Comparison of ENCODE assay signal across 8 cellular contexts in the genomic region with DNA sequence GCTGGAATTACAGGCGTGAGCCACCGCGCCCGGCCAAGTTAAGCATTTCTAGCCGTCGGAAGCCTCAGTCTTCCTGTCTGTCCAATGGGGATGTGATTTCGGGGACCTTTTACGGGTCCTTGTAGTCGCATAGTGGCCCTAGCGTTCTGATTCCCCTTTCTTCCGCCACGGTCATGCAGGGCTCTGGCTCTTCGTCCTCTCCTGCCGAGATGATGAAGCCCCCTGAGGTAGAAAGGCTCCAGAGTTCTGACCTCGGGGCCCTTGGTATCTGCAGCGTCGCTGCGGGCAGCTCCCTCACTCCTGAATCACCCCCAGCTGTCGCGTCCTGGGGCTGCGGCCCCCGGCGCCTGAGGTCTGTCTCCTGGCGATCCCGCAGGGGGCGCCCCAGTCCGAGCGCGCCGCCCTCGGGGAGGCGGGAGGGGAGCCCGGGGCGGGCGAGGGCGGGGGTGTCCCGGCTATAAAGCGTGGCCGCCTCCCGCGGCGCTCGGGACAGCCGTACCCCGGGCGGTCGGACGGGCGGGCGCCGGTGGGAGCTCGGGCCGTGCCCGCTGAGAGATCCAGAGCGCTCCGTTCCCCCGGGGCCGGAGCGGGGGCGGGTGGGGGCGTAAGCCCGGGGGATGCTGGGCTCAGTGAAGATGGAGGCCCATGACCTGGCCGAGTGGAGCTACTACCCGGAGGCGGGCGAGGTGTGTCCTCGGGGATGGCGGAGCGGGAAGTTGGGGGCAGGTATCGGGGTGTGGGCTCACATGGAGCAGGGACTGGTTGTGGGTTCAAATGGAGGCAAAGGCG. TPM values are rescaled to one million over a fixed set of nuclear protein-coding genes. Genes with fewer than 3 reads are reported as not detected.
DNase-seq lines count a peak whose midpoint lies in the region; ATAC-seq and TF ChIP-seq lines count a peak whose summit lies in the region.

A gene (plus strand): TSS at position 487 of the 789 bp plus-strand sequence. CDS start 131 bp downstream, at position 618.

- TF ChIP-seq CTCF in WTC11 (IDR thresholded peaks at IDR 0.05), result peak; percentile 62

- H2BK120ac ChIP-seq in mesenchymal stem cell (ENCODE audit: low read depth, low read length), result no peak within 1 kb of the TSS

- H3K36me3 ChIP-seq in duodenal mucosa (ENCODE audit: control insufficient read depth in 1 of 2, insufficient read depth in 2 of 2, low read length in 2 of 2) (peaks cover 0 to 8% of the 10 kb centered on the region in 2 donors), mesenchymal stem cell (ENCODE audit: control insufficient read depth in 1 of 2, insufficient read depth in 2 of 2, low read depth in 1 of 2, low read length in 2 of 2) (peaks cover 9% of the 10 kb centered on the region in 2 experiments)

- no peaks in the 10 kb centered on the region for H3K27me3 ChIP-seq in duodenal mucosa (ENCODE audit: control insufficient read depth in 1 of 2, insufficient read depth in 2 of 2, low read length in 2 of 2)
- H3K27me3 ChIP-seq in mesenchymal stem cell (ENCODE audit: control insufficient read depth in 1 of 2, insufficient read depth in 1 of 2, low read length in 2 of 2), result peaks cover 33 to 46% of the 10 kb centered on the region in 2 experiments

- H3K36me3 Mint-ChIP-seq in WTC11, result peaks cover 5% of the 10 kb centered on the region; the same call in 1 of the 2 replicates

- peak within 1 kb of the TSS; percentile 31 for H3K27ac ChIP-seq in duodenal mucosa (ENCODE audit: low read depth, low read length)
- no peak within 1 kb of the TSS for H3K27ac ChIP-seq in mesenchymal stem cell (ENCODE audit: low read length, poor library complexity, severe bottlenecking)

- no peaks in the 10 kb centered on the region for H3K9me3 Mint-ChIP-seq in WTC11
- H3K9me3 Mint-ChIP-seq in stimulated activated naive CD8-positive, alpha-beta T cell treated with anti-CD3 and anti-CD28 coated beads, Interleukin-15, amount 100 ng/mL, for 72 hours, result no peaks in the 10 kb centered on the region

- H3K9ac ChIP-seq in duodenal mucosa (ENCODE audit: low read depth in 1 of 2, low read length in 2 of 2), result peak within 1 kb of the TSS; percentile 54 to 71
- peak within 1 kb of the TSS; percentile 65 for H3K9ac ChIP-seq in mesenchymal stem cell (ENCODE audit: low read length)

- peak within 1 kb of the TSS; percentile 37 for H2AK5ac ChIP-seq in mesenchymal stem cell (ENCODE audit: low read length, severe bottlenecking)

- peak within 1 kb of the TSS; percentile 84 for H3K27ac Mint-ChIP-seq in WTC11
- H3K27ac Mint-ChIP-seq in stimulated activated naive CD8-positive, alpha-beta T cell treated with anti-CD3 and anti-CD28 coated beads, Interleukin-15, amount 100 ng/mL, for 72 hours, result peak within 1 kb of the TSS; percentile 94 to 96

- peak within 1 kb of the TSS; percentile 57 for H3K4me2 ChIP-seq in mesenchymal stem cell (ENCODE audit: low read length, poor library complexity, severe bottlenecking)

- H3K4me1 Mint-ChIP-seq in WTC11, result peaks cover 43% of the 10 kb centered on the region
- H3K4me1 Mint-ChIP-seq in stimulated activated naive CD8-positive, alpha-beta T cell treated with anti-CD3 and anti-CD28 coated beads, Interleukin-15, amount 100 ng/mL, for 72 hours, result peaks cover 39% of the 10 kb centered on the region

- peaks cover under 1% of the 10 kb centered on the region for H3K79me1 ChIP-seq in mesenchymal stem cell (replicated peaks; ENCODE audit: low read length, poor library complexity, severe bottlenecking)

- peak within 1 kb of the TSS in 1 of 2 experiments; percentile 53 for H3K18ac ChIP-seq in mesenchymal stem cell (ENCODE audit: low read depth in 1 of 2, low read length in 2 of 2)

- CTCF ChIA-PET in WTC11 (lab: Charles Lee), result interaction anchor here (0.6 to 4.9 kb wide), 45 partner anchors 9 to 626 kb away, joined by 3 to 212 read pairs (median 4); a partner anchor contains a TSS

- H2BK15ac ChIP-seq in mesenchymal stem cell (ENCODE audit: low read depth, poor library complexity, severe bottlenecking), result peak within 1 kb of the TSS; percentile 18

- H3K4me1 ChIP-seq in duodenal mucosa (ENCODE audit: control insufficient read depth in 1 of 2, insufficient read depth in 2 of 2, low read length in 2 of 2) (peaks cover 5 to 25% of the 10 kb centered on the region in 2 donors), mesenchymal stem cell (ENCODE audit: control insufficient read depth, insufficient read depth, low read depth, low read length) (peaks cover 9% of the 10 kb centered on the region)

- H4K8ac ChIP-seq in mesenchymal stem cell (ENCODE audit: low read length), result peak within 1 kb of the TSS; percentile 28

- H3K4me3 Mint-ChIP-seq in WTC11, result peak within 1 kb of the TSS; percentile 99
- peak within 1 kb of the TSS; percentile 94 to 98 for H3K4me3 Mint-ChIP-seq in stimulated activated naive CD8-positive, alpha-beta T cell treated with anti-CD3 and anti-CD28 coated beads, Interleukin-15, amount 100 ng/mL, for 72 hours

- ATAC-seq in WTC11 (peak; percentile 35), HG02852 (IDR thresholded peaks at IDR 0.05; ENCODE audit: unreplicated experiment) (no peak)
- ATAC-seq in stimulated activated naive CD8-positive, alpha-beta T cell treated with anti-CD3 and anti-CD28 coated beads, Interleukin-15, amount 100 ng/mL, for 72 hours, result peak; percentile 54

- no peak within 1 kb of the TSS for H3K4ac ChIP-seq in mesenchymal stem cell (ENCODE audit: low read depth in 1 of 2, low read length in 2 of 2)

- H2BK5ac ChIP-seq in mesenchymal stem cell (ENCODE audit: low read depth, low read length, poor library complexity, severe bottlenecking), result no peak within 1 kb of the TSS

- no peaks in the 10 kb centered on the region for H3K27me3 Mint-ChIP-seq in WTC11 (ENCODE audit: low read depth)
- peaks cover 43% of the 10 kb centered on the region for H3K27me3 Mint-ChIP-seq in stimulated activated naive CD8-positive, alpha-beta T cell treated with anti-CD3 and anti-CD28 coated beads, Interleukin-15, amount 100 ng/mL, for 72 hours

- H3K14ac ChIP-seq in mesenchymal stem cell (ENCODE audit: low read length in 2 of 2), result no peak within 1 kb of the TSS

- H3K9me3 ChIP-seq in duodenal mucosa (ENCODE audit: control insufficient read depth in 1 of 2, low read length in 2 of 2) (no peaks in the 10 kb centered on the region), mesenchymal stem cell (ENCODE audit: control insufficient read depth, low read length) (no peaks in the 10 kb centered on the region)

- DNase-seq in NCI-H1694 treated with DMSO at 0.1 percent for 48 hours (lab: John Stamatoyannopoulos, UW) (peak; percentile 38), NCI-H1694 (lab: John Stamatoyannopoulos, UW) (no peak), WTC11 (ENCODE audit: low spot score) (peak; percentile 77), mesenchymal stem cell (peak; percentile 62)
- no peak for DNase-seq in Jurkat, Clone E6-1 (ENCODE audit: low read depth, low spot score)
- peak; percentile 71 to 77 for DNase-seq in stimulated activated naive CD8-positive, alpha-beta T cell treated with anti-CD3 and anti-CD28 coated beads, Interleukin-15, amount 100 ng/mL, for 72 hours

- H2BK12ac ChIP-seq in mesenchymal stem cell (ENCODE audit: low read length in 2 of 2), result peak within 1 kb of the TSS in 1 of 2 experiments; percentile 52

- no peak within 1 kb of the TSS for H4K91ac ChIP-seq in mesenchymal stem cell (ENCODE audit: low read length)

- H3K4me3 ChIP-seq in Jurkat, Clone E6-1 (ENCODE audit: low read length), result peak within 1 kb of the TSS; percentile 98
- peak within 1 kb of the TSS; percentile 72 to 74 for H3K4me3 ChIP-seq in duodenal mucosa (ENCODE audit: low read depth in 1 of 2, low read length in 2 of 2)
- H3K4me3 ChIP-seq in mesenchymal stem cell (ENCODE audit: insufficient read depth in 1 of 2, low read depth in 1 of 2, low read length in 2 of 2), result peak within 1 kb of the TSS; percentile 30 to 91

- no peak within 1 kb of the TSS for H2AFZ ChIP-seq in mesenchymal stem cell (ENCODE audit: low read depth, low read length)

- POLR2A ChIA-PET in WTC11 (lab: Charles Lee), result interaction anchor here (0.7 to 3.1 kb wide), 13 partner anchors 12 to 172 kb away, joined by 3 to 42 read pairs (median 6); a partner anchor contains a TSS

- H3K23ac ChIP-seq in mesenchymal stem cell (ENCODE audit: low read length in 2 of 2), result peak within 1 kb of the TSS in 1 of 2 experiments; percentile 81

- WGBS in mesenchymal stem cell, result 4% methylated on average over 65 of the region's 71 CpGs

TF ChIP-seq in WTC11, 78 proteins besides CTCF, POLR2A, EP300 and RAD21 (continues in another document):
- TF ChIP-seq, protein P1, sequence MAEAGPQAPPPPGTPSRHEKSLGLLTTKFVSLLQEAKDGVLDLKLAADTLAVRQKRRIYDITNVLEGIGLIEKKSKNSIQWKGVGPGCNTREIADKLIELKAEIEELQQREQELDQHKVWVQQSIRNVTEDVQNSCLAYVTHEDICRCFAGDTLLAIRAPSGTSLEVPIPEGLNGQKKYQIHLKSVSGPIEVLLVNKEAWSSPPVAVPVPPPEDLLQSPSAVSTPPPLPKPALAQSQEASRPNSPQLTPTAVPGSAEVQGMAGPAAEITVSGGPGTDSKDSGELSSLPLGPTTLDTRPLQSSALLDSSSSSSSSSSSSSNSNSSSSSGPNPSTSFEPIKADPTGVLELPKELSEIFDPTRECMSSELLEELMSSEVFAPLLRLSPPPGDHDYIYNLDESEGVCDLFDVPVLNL (CRISPR knock-in tag; IDR thresholded peaks at IDR 0.05; ENCODE audit: borderline replicate concordance, low read depth), result no peak
- TF ChIP-seq, protein P2, sequence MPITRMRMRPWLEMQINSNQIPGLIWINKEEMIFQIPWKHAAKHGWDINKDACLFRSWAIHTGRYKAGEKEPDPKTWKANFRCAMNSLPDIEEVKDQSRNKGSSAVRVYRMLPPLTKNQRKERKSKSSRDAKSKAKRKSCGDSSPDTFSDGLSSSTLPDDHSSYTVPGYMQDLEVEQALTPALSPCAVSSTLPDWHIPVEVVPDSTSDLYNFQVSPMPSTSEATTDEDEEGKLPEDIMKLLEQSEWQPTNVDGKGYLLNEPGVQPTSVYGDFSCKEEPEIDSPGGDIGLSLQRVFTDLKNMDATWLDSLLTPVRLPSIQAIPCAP (CRISPR knock-in tag; IDR thresholded peaks at IDR 0.05), result no peak
- TF ChIP-seq RORB (CRISPR knock-in tag; IDR thresholded peaks at IDR 0.05) (no peak), NR2C2 (CRISPR knock-in tag; IDR thresholded peaks at IDR 0.05) (no peak), NFYB (CRISPR knock-in tag; conservative IDR thresholded peaks at IDR 0.05; ENCODE audit: low read depth) (no peak), SMAD3 (CRISPR knock-in tag; IDR thresholded peaks at IDR 0.05; ENCODE audit: borderline replicate concordance) (no peak)

RNA-seq across cellular contexts. Expression of the gene that starts here (rescaled TPM):
- polyA plus RNA-seq in Jurkat, Clone E6-1 (2012; ENCODE audit: insufficient read depth, insufficient read length), result 1.5 TPM
- total RNA-seq in WTC11 (2021), result 20.7 to 24.6 TPM (median 24.2 TPM) in 3 replicates
- polyA plus RNA-seq in mesenchymal stem cell (2013, experiment 1 of 2), result not detected
- not detected for polyA plus RNA-seq in mesenchymal stem cell (2013, experiment 2 of 2)

Comparison
In these comparisons a context has a peak if more than half of its experiments do, and no peak if none do; other contexts are left out.
1. DNase-seq: peak in NCI-H1694 treated with DMSO at 0.1 percent for 48 hours (single experiment), WTC11 (single experiment), mesenchymal stem cell (single experiment) and stimulated activated naive CD8-positive, alpha-beta T cell treated with anti-CD3 and anti-CD28 coated beads, Interleukin-15, amount 100 ng/mL, for 72 hours (2 of 2); none in NCI-H1694 (single experiment) and Jurkat, Clone E6-1 (single experiment).
2. Peak in every context shown above with its lines, with median percentiles within 50 percentile points of each other: H3K4me3 ChIP-seq.